In the genomic region with DNA sequence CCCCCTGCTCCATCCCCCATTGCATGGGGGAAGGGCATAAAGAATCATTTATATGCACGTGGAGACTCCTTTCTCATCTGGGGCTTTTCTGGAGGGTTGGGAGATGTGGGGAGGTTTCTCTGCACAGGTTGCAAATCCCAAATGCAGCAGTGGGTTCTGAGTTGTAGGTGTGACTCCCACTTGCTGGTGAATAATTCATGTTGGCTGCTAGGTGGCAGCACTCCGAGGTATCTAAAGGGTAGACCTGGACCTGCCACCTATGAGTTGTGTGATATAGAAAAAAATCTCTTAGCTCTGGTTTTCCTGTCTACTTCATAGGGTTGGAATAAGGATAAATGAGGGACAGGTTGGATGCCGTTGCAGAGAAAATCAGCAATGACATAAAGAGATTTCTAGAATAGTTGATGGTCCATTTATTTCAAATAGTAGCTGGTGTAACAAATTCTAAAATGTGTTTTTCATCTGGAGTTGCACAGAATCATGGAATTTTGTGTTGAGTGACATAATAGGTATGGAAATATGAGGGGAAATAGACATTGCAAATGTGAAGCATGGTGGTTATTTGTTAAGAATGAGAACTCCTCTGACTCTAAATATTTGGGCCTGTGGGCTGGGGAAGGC, we compare ENCODE assay signal across 9 cellular contexts. TPM values are rescaled to one million over a fixed set of nuclear protein-coding genes. Genes with fewer than 3 reads are reported as not detected.
A peak's percentile ranks its signal among the peaks of the same experiment; 100 is the strongest.
DNase-seq lines count a peak whose midpoint lies in the region; ATAC-seq and TF ChIP-seq lines count a peak whose summit lies in the region.
"Had no signal": no experiment of that assay in that cellular context is flagged by ENCODE, and none has a peak within 500 bp of the region (broad histone marks: within the 10 kb centered on the region; RNA-seq: fewer than 3 reads in every experiment).

No MANE protein-coding gene starts in this region.

- peaks cover 33% of the 10 kb centered on the region for H3K4me1 Mint-ChIP-seq in activated T-helper 17 cell treated with anti-CD3 and anti-CD28 coated beads, Interleukin-2, amount 50 U/mL, for 72 hours

- DNase-seq in GM10248 (ENCODE audit: extremely low spot score) = no peak
- no peak for DNase-seq in left lobe of liver (ENCODE audit: low spot score)
- no peak for DNase-seq in T-helper 9 cell

- no peak overlapping the region for H3K27ac Mint-ChIP-seq in activated T-helper 17 cell treated with anti-CD3 and anti-CD28 coated beads, Interleukin-2, amount 50 U/mL, for 72 hours
- H3K27ac Mint-ChIP-seq: immature natural killer cell had no signal

- TF ChIP-seq RAD21 in Ishikawa (IDR thresholded peaks at IDR 0.05; ENCODE audit: low read depth) = peak; percentile 31; the same call in 1 of the 2 replicates

- TF ChIP-seq CTCF in GM10248 (IDR thresholded peaks at IDR 0.05; ENCODE audit: control extremely low read depth, extremely low read depth, low read depth, missing control alignments) = peak; percentile 46

- peak overlapping the region; percentile 9 for H3K4me3 Mint-ChIP-seq in activated T-helper 17 cell treated with anti-CD3 and anti-CD28 coated beads, Interleukin-2, amount 50 U/mL, for 72 hours
- H3K4me3 Mint-ChIP-seq: immature natural killer cell had no signal

- CTCF ChIA-PET in GM10248 (lab: Yijun Ruan, JAX) = interaction anchor here (0.6 to 2.3 kb wide), 12 partner anchors 8 to 176 kb away, joined by 3 to 12 read pairs (median 4); partner anchors contain the start of genes CYP27B1 and TSPAN31

- POLR2A ChIA-PET in GM10248 (lab: Yijun Ruan, JAX) = no interaction called here

- H3K9me3 Mint-ChIP-seq in activated T-helper 17 cell treated with anti-CD3 and anti-CD28 coated beads, Interleukin-2, amount 50 U/mL, for 72 hours = no peaks in the 10 kb centered on the region
- H3K9me3 Mint-ChIP-seq: immature natural killer cell had no signal

- no peaks in the 10 kb centered on the region for H3K27me3 Mint-ChIP-seq in activated T-helper 17 cell treated with anti-CD3 and anti-CD28 coated beads, Interleukin-2, amount 50 U/mL, for 72 hours

- no peak for TF ChIP-seq EP300 in Ishikawa (IDR thresholded peaks at IDR 0.05; ENCODE audit: borderline replicate concordance)

- peak; percentile 15 for ATAC-seq in activated T-helper 17 cell treated with anti-CD3 and anti-CD28 coated beads, Interleukin-2, amount 50 U/mL, for 72 hours (replicated peaks)
- ATAC-seq in left lobe of liver (peak; percentile 48), HG02759 (IDR thresholded peaks at IDR 0.05; ENCODE audit: unreplicated experiment) (no peak), HG03039 (IDR thresholded peaks at IDR 0.05; ENCODE audit: unreplicated experiment) (no peak), GM18511 (IDR thresholded peaks at IDR 0.05; ENCODE audit: unreplicated experiment) (no peak)

- peaks cover 76% of the 10 kb centered on the region for H3K36me3 Mint-ChIP-seq in activated T-helper 17 cell treated with anti-CD3 and anti-CD28 coated beads, Interleukin-2, amount 50 U/mL, for 72 hours (ENCODE audit: low read depth)

TF ChIP-seq in Ishikawa, 13 proteins besides CTCF, POLR2A, EP300 and RAD21:
- TF ChIP-seq MAX (IDR thresholded peaks at IDR 0.05) = no peak
- TF ChIP-seq EGR1 (IDR thresholded peaks at IDR 0.05) = no peak
- no peak for TF ChIP-seq NFIC (IDR thresholded peaks at IDR 0.05)
- TF ChIP-seq TAF1 (IDR thresholded peaks at IDR 0.05; ENCODE audit: low read depth) = no peak
- no peak for TF ChIP-seq YY1 (IDR thresholded peaks at IDR 0.05; ENCODE audit: low read depth)
- no peak for TF ChIP-seq TCF12 (IDR thresholded peaks at IDR 0.05; ENCODE audit: low read depth)
- no peak for TF ChIP-seq CEBPB (IDR thresholded peaks at IDR 0.05)
- TF ChIP-seq ZBTB7A (IDR thresholded peaks at IDR 0.05; ENCODE audit: low read depth) = no peak
- TF ChIP-seq, protein P1, sequence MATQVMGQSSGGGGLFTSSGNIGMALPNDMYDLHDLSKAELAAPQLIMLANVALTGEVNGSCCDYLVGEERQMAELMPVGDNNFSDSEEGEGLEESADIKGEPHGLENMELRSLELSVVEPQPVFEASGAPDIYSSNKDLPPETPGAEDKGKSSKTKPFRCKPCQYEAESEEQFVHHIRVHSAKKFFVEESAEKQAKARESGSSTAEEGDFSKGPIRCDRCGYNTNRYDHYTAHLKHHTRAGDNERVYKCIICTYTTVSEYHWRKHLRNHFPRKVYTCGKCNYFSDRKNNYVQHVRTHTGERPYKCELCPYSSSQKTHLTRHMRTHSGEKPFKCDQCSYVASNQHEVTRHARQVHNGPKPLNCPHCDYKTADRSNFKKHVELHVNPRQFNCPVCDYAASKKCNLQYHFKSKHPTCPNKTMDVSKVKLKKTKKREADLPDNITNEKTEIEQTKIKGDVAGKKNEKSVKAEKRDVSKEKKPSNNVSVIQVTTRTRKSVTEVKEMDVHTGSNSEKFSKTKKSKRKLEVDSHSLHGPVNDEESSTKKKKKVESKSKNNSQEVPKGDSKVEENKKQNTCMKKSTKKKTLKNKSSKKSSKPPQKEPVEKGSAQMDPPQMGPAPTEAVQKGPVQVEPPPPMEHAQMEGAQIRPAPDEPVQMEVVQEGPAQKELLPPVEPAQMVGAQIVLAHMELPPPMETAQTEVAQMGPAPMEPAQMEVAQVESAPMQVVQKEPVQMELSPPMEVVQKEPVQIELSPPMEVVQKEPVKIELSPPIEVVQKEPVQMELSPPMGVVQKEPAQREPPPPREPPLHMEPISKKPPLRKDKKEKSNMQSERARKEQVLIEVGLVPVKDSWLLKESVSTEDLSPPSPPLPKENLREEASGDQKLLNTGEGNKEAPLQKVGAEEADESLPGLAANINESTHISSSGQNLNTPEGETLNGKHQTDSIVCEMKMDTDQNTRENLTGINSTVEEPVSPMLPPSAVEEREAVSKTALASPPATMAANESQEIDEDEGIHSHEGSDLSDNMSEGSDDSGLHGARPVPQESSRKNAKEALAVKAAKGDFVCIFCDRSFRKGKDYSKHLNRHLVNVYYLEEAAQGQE (IDR thresholded peaks at IDR 0.05; ENCODE audit: low read depth) = no peak
- TF ChIP-seq TEAD4 (IDR thresholded peaks at IDR 0.05) = no peak
- TF ChIP-seq CREB1 (IDR thresholded peaks at IDR 0.05; ENCODE audit: low read depth) = no peak
- TF ChIP-seq, protein P2, sequence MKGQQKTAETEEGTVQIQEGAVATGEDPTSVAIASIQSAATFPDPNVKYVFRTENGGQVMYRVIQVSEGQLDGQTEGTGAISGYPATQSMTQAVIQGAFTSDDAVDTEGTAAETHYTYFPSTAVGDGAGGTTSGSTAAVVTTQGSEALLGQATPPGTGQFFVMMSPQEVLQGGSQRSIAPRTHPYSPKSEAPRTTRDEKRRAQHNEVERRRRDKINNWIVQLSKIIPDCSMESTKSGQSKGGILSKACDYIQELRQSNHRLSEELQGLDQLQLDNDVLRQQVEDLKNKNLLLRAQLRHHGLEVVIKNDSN (IDR thresholded peaks at IDR 0.05) = no peak
- no peak for TF ChIP-seq FOXM1 (IDR thresholded peaks at IDR 0.05; ENCODE audit: borderline replicate concordance, low read depth)
TF ChIP-seq in Ishikawa: peak in this region for 0.

RNA-seq across cellular contexts. Expression of gene MARCHF9, which starts 4.6 kb away (rescaled TPM):
- 10 to 100 TPM; 22.5 to 26.9 TPM for total RNA-seq in activated T-helper 17 cell treated with anti-CD3 and anti-CD28 coated beads, Interleukin-2, amount 50 U/mL, for 72 hours
- total RNA-seq in left lobe of liver = 3.6 TPM

RNA-seq across cellular contexts. Expression of gene CDK4, which starts 7.4 kb away (rescaled TPM):
- total RNA-seq in activated T-helper 17 cell treated with anti-CD3 and anti-CD28 coated beads, Interleukin-2, amount 50 U/mL, for 72 hours = 100 to 1,000 TPM; 132 to 242 TPM
- total RNA-seq in left lobe of liver = 30.8 TPM

RNA-seq across cellular contexts. Expression of gene CYP27B1, which starts 7.4 kb away (rescaled TPM):
- 10 to 100 TPM; 14.4 to 14.7 TPM for total RNA-seq in activated T-helper 17 cell treated with anti-CD3 and anti-CD28 coated beads, Interleukin-2, amount 50 U/mL, for 72 hours
- total RNA-seq in left lobe of liver = 0.45 TPM

RNA-seq across cellular contexts. Expression of gene METTL1, which starts 12.4 kb away (rescaled TPM):
- total RNA-seq in activated T-helper 17 cell treated with anti-CD3 and anti-CD28 coated beads, Interleukin-2, amount 50 U/mL, for 72 hours = 10 to 100 TPM; 19.0 to 39.5 TPM
- total RNA-seq in left lobe of liver = 9.7 TPM

RNA-seq across cellular contexts. Expression of gene EEF1AKMT3, which starts 12.9 kb away (rescaled TPM):
- 10 to 100 TPM in 1 of 2 donors, 1 to 10 TPM in 1; 5.4 to 11.5 TPM for total RNA-seq in activated T-helper 17 cell treated with anti-CD3 and anti-CD28 coated beads, Interleukin-2, amount 50 U/mL, for 72 hours
- 6.0 TPM for total RNA-seq in left lobe of liver

Comparison
In these comparisons a context has a peak if more than half of its experiments do, and no peak if none do; other contexts are left out.
1. ATAC-seq: peak in activated T-helper 17 cell treated with anti-CD3 and anti-CD28 coated beads, Interleukin-2, amount 50 U/mL, for 72 hours (single experiment) and left lobe of liver (single experiment); none in HG02759 (single experiment), HG03039 (single experiment) and GM18511 (single experiment).
2. RNA of gene CYP27B1, which starts 7.4 kb away (total RNA-seq): 14.4 to 14.7 TPM in activated T-helper 17 cell treated with anti-CD3 and anti-CD28 coated beads, Interleukin-2, amount 50 U/mL, for 72 hours; 0.45 TPM in left lobe of liver (single experiment); every median in the first group is over 10 times any median in the second.